ENCODE assay signal across 13 cellular contexts in genomic region chr17:81364278-81365147, GRCh38. TPM values are rescaled to one million over a fixed set of nuclear protein-coding genes. Genes with fewer than 3 reads are reported as not detected.
DNase-seq lines count a peak whose midpoint lies in the region; ATAC-seq, FAIRE-seq and TF ChIP-seq lines count a peak whose summit lies in the region.
"Had no signal": no experiment of that assay in that cellular context is flagged by ENCODE, and none has a peak within 500 bp of the region (broad histone marks: within the 10 kb centered on the region; RNA-seq: fewer than 3 reads in every experiment).

No MANE protein-coding gene starts in this region.

- CTCF ChIA-PET in HCT116 (lab: Charles Lee), result interaction anchor here (0.9 to 1.5 kb wide), 9 partner anchors 19 to 121 kb away, joined by 3 to 7 read pairs (median 3); partner anchors contain the start of gene SLC38A10

- H3K4me3 ChIP-seq in HCT116 (replicated peaks in 1 of 2; ENCODE audit: low read depth in 1 of 2, low read length in 2 of 2) (peak overlapping the region; percentile 0 to 61; a peak in 3 of 4 replicates), astrocyte (ENCODE audit: insufficient read depth, low read depth, low read length) (no peak overlapping the region), smooth muscle cell (peak overlapping the region; percentile 23)
- H3K4me3 ChIP-seq: SK-N-MC had no signal

- peak overlapping the region; percentile 96 for H3K4me2 ChIP-seq in HCT116 (ENCODE audit: low read length)
- H3K4me2 ChIP-seq in astrocyte (ENCODE audit: low read length), result peak overlapping the region; percentile 83
- H3K4me2 ChIP-seq in smooth muscle cell, result peak overlapping the region; percentile 82

- ATAC-seq in HCT116 (peak; percentile 16), HG03095 (IDR thresholded peaks at IDR 0.05; ENCODE audit: unreplicated experiment) (no peak)

- H3K27me3 ChIP-seq in HCT116 (ENCODE audit: insufficient read depth, low read length) (peaks cover 4% of the 10 kb centered on the region; the same call in 1 of the 2 replicates), astrocyte (ENCODE audit: insufficient read depth, low read length) (peaks cover 24% of the 10 kb centered on the region), smooth muscle cell (ENCODE audit: low read depth) (peaks cover 3% of the 10 kb centered on the region)

- peak overlapping the region; percentile 69 for H2AFZ ChIP-seq in HCT116 (ENCODE audit: low read depth, low read length, poor library complexity, severe bottlenecking)
- peak overlapping the region; percentile 71 for H2AFZ ChIP-seq in astrocyte (ENCODE audit: low read depth, low read length)
- H2AFZ ChIP-seq in smooth muscle cell (ENCODE audit: low read depth), result no peak overlapping the region

- H3K36me3 ChIP-seq in HCT116 (ENCODE audit: control insufficient read depth in 1 of 2, insufficient read depth in 2 of 2, low read length in 2 of 2) (no peaks in the 10 kb centered on the region), astrocyte (ENCODE audit: insufficient read depth, low read length) (no peaks in the 10 kb centered on the region), smooth muscle cell (ENCODE audit: low read depth) (no peaks in the 10 kb centered on the region)

- H3K9me3 ChIP-seq in HCT116 (ENCODE audit: control insufficient read depth in 1 of 2, insufficient read depth in 1 of 2, low read depth in 1 of 2, low read length in 2 of 2) (no peaks in the 10 kb centered on the region), astrocyte (ENCODE audit: insufficient read depth, low read depth, low read length) (no peaks in the 10 kb centered on the region), smooth muscle cell (replicated peaks; ENCODE audit: low read depth) (no peaks in the 10 kb centered on the region)

- no peaks in the 10 kb centered on the region for H3F3A ChIP-seq in smooth muscle cell (ENCODE audit: low read depth)

- TF ChIP-seq CTCF in HCT116 (IDR thresholded peaks at IDR 0.05 in 2 of 3, conservative IDR thresholded peaks at IDR 0.05 in 1 of 3; ENCODE audit: borderline replicate concordance in 1 of 3, insufficient read depth in 1 of 3, low read depth in 2 of 3, low read length in 2 of 3) (no peak), astrocyte (IDR thresholded peaks at IDR 0.05; ENCODE audit: insufficient read depth, low read depth, low read length) (no peak), smooth muscle cell (IDR thresholded peaks at IDR 0.05; ENCODE audit: borderline replicate concordance, insufficient read depth, poor library complexity, severe bottlenecking) (no peak)

- no peak overlapping the region for H3K4me3 Mint-ChIP-seq in astrocyte (ENCODE audit: unreplicated experiment)

- RAD21 ChIA-PET in HCT116 (lab: Charles Lee; ENCODE audit: low non-redundant PET in 1 of 2, low total read pairs in 2 of 2, uncharacterized antibody in 2 of 2, unreplicated experiment in 2 of 2), result interaction anchor here in 1 of 2 experiments (0.9 to 1.8 kb wide), 3 partner anchors 35 to 108 kb away, joined by 4 to 6 read pairs (median 4); no protein-coding TSS in a partner anchor

- WGBS in smooth muscle cell (ENCODE audit: low lambda C conversion rate), result 91% methylated on average over 26 of the region's 26 CpGs

- no peak for FAIRE-seq in astrocyte (lab: Jason Lieb, UNC)
- FAIRE-seq: GM12892 had no signal

- H3K9ac ChIP-seq in HCT116 (ENCODE audit: low read length) (peak overlapping the region; percentile 59), astrocyte (ENCODE audit: low read length) (peak overlapping the region; percentile 24), smooth muscle cell (ENCODE audit: low read depth) (no peak overlapping the region)

- H3K79me2 ChIP-seq in HCT116 (ENCODE audit: insufficient read depth, low read length), result no peaks in the 10 kb centered on the region
- H3K79me2 ChIP-seq in astrocyte (ENCODE audit: insufficient read depth, low read length), result no peaks in the 10 kb centered on the region
- no peaks in the 10 kb centered on the region for H3K79me2 ChIP-seq in smooth muscle cell (ENCODE audit: low read depth)

- BruUV-seq in HCT116 (replicated peaks; lab: Mats Ljungman, UMichigan), result no TSS peak

- intact Hi-C loops in HCT116 (cut with micrococcal nuclease), result loop anchor here (2.0 kb wide), 1 partner anchor 18 kb away; no protein-coding TSS in a partner anchor

- no peaks in the 10 kb centered on the region for H3K9me2 ChIP-seq in HCT116 (ENCODE audit: insufficient read depth)

- no peak for TF ChIP-seq RAD21 in HCT116 (IDR thresholded peaks at IDR 0.05; ENCODE audit: low read depth)

- no peaks in the 10 kb centered on the region for H4K20me1 ChIP-seq in HCT116 (ENCODE audit: insufficient read depth)
- H4K20me1 ChIP-seq in astrocyte (ENCODE audit: insufficient read depth, low read length), result peaks cover 10% of the 10 kb centered on the region
- no peaks in the 10 kb centered on the region for H4K20me1 ChIP-seq in smooth muscle cell (ENCODE audit: low read depth)

- H3K27ac Mint-ChIP-seq in astrocyte (ENCODE audit: unreplicated experiment), result no peak overlapping the region

- H3K4me1 ChIP-seq in HCT116 (ENCODE audit: control insufficient read depth in 1 of 2, insufficient read depth in 2 of 2, low read length in 2 of 2), result peaks cover 46 to 52% of the 10 kb centered on the region in 2 experiments
- H3K4me1 ChIP-seq in astrocyte (ENCODE audit: insufficient read depth, low read length), result peaks cover 22% of the 10 kb centered on the region
- peaks cover 6% of the 10 kb centered on the region for H3K4me1 ChIP-seq in smooth muscle cell (ENCODE audit: low read depth)

- H3K27ac ChIP-seq in HCT116 (ENCODE audit: low read depth, low read length), result peak overlapping the region; percentile 68
- no peak overlapping the region for H3K27ac ChIP-seq in astrocyte (ENCODE audit: low read depth, low read length)
- H3K27ac ChIP-seq in smooth muscle cell (ENCODE audit: low read depth), result no peak overlapping the region
- H3K27ac ChIP-seq: SK-N-MC had no signal

- H3K27me3 Mint-ChIP-seq in astrocyte (ENCODE audit: low read depth, unreplicated experiment), result peaks cover 32% of the 10 kb centered on the region

- H3K9me3 Mint-ChIP-seq in astrocyte (ENCODE audit: unreplicated experiment), result no peaks in the 10 kb centered on the region
- H3K9me3 Mint-ChIP-seq: mesothelial cell of epicardium had no signal

- peaks cover 7% of the 10 kb centered on the region for H3K4me1 Mint-ChIP-seq in astrocyte (ENCODE audit: low read depth, unreplicated experiment)

- POLR2A ChIA-PET in HCT116 (lab: Charles Lee), result interaction anchor here (0.7 to 2.0 kb wide), 15 partner anchors 9 to 144 kb away, joined by 3 to 19 read pairs (median 5); partner anchors contain the start of gene BAHCC1

- DNase-seq in HCT116 (ENCODE audit: low read depth, low spot score) (no peak), astrocyte (ENCODE audit: low read depth) (no peak), islet precursor cell (peak; percentile 55), smooth muscle cell (lab: John Stamatoyannopoulos, UW; ENCODE audit: unreplicated experiment) (no peak), NCI-H1417 (lab: John Stamatoyannopoulos, UW) (no peak), hepatic stellate cell (ENCODE audit: low spot score) (no peak), erythroblast (lab: John Stamatoyannopoulos, UW) (no peak)
- DNase-seq: activated CD4-positive, CD25-positive, alpha-beta regulatory T cell; NCI-H1105 treated with DMSO at 0.1 percent for 48 hours had no signal

- TF ChIP-seq POLR2A in HCT116 (IDR thresholded peaks at IDR 0.05; ENCODE audit: borderline replicate concordance, extremely low read depth, insufficient read depth, insufficient read length) (no peak), erythroblast (IDR thresholded peaks at IDR 0.05; ENCODE audit: low read length) (no peak)

- H3K36me3 Mint-ChIP-seq in astrocyte (ENCODE audit: low read depth, unreplicated experiment), result no peaks in the 10 kb centered on the region
- H3K36me3 Mint-ChIP-seq: mesothelial cell of epicardium had no signal

TF ChIP-seq in HCT116, 20 proteins besides CTCF, POLR2A, EP300 and RAD21 (continues in another document):
- TF ChIP-seq EZH2 (IDR thresholded peaks at IDR 0.05) (no peak), EZH2phosphoT487 (IDR thresholded peaks at IDR 0.05; ENCODE audit: borderline replicate concordance) (no peak), REST (IDR thresholded peaks at IDR 0.05; ENCODE audit: low read depth) (no peak), MAX (IDR thresholded peaks at IDR 0.05) (no peak), JUND (IDR thresholded peaks at IDR 0.05) (no peak)

RNA-seq across cellular contexts. Expression of gene BAHCC1, which starts 30.7 kb away (rescaled TPM):
- 45.2 TPM for total RNA-seq in HCT116 (2021; ENCODE audit: unreplicated experiment)
- 16.1 and 18.2 TPM in 2 replicates for polyA plus RNA-seq in HCT116 (2012)
- 18.5 TPM in 2 replicates for total RNA-seq in astrocyte
- 4.6 and 5.4 TPM in 2 replicates for total RNA-seq in smooth muscle cell
- 3.2 and 3.9 TPM in 2 replicates for polyA plus RNA-seq in smooth muscle cell
